In the genomic region with DNA sequence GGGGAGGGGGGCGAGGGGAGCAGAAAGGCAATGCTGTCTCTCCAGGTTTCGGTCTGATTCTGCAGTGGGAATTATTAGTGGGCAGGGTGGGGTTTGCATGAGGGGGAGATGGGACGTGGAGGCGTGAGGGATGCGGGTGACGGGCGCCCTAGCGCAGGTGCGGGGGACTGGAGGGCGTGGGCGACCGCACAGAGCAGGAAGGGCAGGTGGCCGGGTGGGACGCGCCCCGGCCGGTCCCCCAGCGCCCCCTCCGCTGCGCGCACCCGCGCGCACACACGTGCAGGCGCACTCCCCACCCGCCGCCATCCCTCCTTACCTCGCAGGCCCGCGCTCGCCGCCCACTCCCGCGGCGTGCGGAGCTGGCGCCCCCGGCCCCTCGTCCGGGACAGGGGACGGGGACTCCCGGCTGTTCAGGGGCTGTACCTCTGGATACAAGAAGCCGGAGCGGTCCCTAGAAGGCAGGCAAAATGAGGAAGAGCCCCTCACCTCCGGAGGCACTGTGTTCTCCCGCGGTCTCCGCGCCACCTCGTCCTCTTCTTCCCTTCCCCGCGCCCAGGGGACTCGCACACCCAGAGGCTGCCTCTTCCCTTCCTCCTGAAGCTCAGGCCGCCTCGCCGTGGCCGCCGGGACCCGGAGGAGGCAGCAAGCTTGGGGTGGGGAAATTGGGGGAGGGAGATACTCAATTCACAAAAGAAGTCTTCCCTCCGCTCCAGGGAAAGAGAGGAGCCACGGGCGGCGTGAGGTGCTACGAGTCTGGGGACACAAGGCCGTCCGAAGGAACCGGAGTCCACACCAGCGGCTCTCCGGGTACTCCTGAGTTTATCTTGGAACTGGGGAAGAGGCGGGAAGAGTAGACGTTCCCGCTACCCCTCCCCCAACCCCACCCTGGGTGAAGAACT, we compare ENCODE assay signal across 9 cellular contexts. TPM values are rescaled to one million over a fixed set of nuclear protein-coding genes. Genes with fewer than 3 reads are reported as not detected.
DNase-seq lines count a peak whose midpoint lies in the region; ATAC-seq, FAIRE-seq and TF ChIP-seq lines count a peak whose summit lies in the region.
"Had no signal": no experiment of that assay in that cellular context is flagged by ENCODE, and none has a peak within 500 bp of the region (broad histone marks: within the 10 kb centered on the region; RNA-seq: fewer than 3 reads in every experiment).

No MANE protein-coding gene starts in this region.

- TF ChIP-seq POLR2A in GM12892 (IDR thresholded peaks at IDR 0.05; ENCODE audit: low read depth, low read length), result no peak

- no peaks in the 10 kb centered on the region for H3K36me3 Mint-ChIP-seq in glutamatergic neuron (ENCODE audit: unreplicated experiment)

- peaks cover 4% of the 10 kb centered on the region for H3K27me3 Mint-ChIP-seq in glutamatergic neuron (ENCODE audit: unreplicated experiment)

- peaks cover 6% of the 10 kb centered on the region for H3K9me3 Mint-ChIP-seq in glutamatergic neuron (ENCODE audit: unreplicated experiment)

- ATAC-seq in HG02981 (IDR thresholded peaks at IDR 0.05; ENCODE audit: unreplicated experiment), result no peak

- no peak overlapping the region for H3K27ac Mint-ChIP-seq in glutamatergic neuron (ENCODE audit: unreplicated experiment)

- FAIRE-seq in GM12892 (lab: Jason Lieb, UNC), result peak; percentile 69

- H3K4me1 Mint-ChIP-seq in glutamatergic neuron (ENCODE audit: low read depth, unreplicated experiment), result peaks cover 5% of the 10 kb centered on the region

- no peak for TF ChIP-seq CTCF in glutamatergic neuron (IDR thresholded peaks at IDR 0.05; ENCODE audit: partially characterized antibody, unreplicated experiment)

- peak overlapping the region; percentile 84 for H3K4me3 Mint-ChIP-seq in glutamatergic neuron (ENCODE audit: unreplicated experiment)

- peak; percentile 36 for DNase-seq in GM12892 (ENCODE audit: insufficient read length)
- peak; percentile 27 for DNase-seq in NCI-H69 (lab: John Stamatoyannopoulos, UW)
- peak; percentile 41 for DNase-seq in glutamatergic neuron
- DNase-seq in putamen (ENCODE audit: low spot score), result peak; percentile 23
- no peak for DNase-seq in effector CD4-positive, alpha-beta T cell
- no peak for DNase-seq in A172 (ENCODE audit: low spot score)
- no peak for DNase-seq in stimulated activated naive CD4-positive, alpha-beta T cell treated with Interleukin-2 at 50 U/mL for 16 hours (lab: John Stamatoyannopoulos, UW)

RNA-seq across cellular contexts. Expression of gene GABRB2, which starts 1.3 kb away (rescaled TPM):
- 0.87 TPM for polyA plus RNA-seq in GM12892 (2012; ENCODE audit: missing spikeins)
- not detected for total RNA-seq in glutamatergic neuron (ENCODE audit: unreplicated experiment)
- not detected in 2 replicates for total RNA-seq in A172 (2014; rRNA removed; shearing (Covaris generic))
- total RNA-seq: M059J had no signal

Comparison
In these comparisons a context has a peak if more than half of its experiments do, and no peak if none do; other contexts are left out.
1. DNase-seq: peak in GM12892 (single experiment), NCI-H69 (single experiment), glutamatergic neuron (single experiment) and putamen (single experiment); none in effector CD4-positive, alpha-beta T cell (single experiment), A172 (single experiment) and stimulated activated naive CD4-positive, alpha-beta T cell treated with Interleukin-2 at 50 U/mL for 16 hours (single experiment).